In the genomic region with DNA sequence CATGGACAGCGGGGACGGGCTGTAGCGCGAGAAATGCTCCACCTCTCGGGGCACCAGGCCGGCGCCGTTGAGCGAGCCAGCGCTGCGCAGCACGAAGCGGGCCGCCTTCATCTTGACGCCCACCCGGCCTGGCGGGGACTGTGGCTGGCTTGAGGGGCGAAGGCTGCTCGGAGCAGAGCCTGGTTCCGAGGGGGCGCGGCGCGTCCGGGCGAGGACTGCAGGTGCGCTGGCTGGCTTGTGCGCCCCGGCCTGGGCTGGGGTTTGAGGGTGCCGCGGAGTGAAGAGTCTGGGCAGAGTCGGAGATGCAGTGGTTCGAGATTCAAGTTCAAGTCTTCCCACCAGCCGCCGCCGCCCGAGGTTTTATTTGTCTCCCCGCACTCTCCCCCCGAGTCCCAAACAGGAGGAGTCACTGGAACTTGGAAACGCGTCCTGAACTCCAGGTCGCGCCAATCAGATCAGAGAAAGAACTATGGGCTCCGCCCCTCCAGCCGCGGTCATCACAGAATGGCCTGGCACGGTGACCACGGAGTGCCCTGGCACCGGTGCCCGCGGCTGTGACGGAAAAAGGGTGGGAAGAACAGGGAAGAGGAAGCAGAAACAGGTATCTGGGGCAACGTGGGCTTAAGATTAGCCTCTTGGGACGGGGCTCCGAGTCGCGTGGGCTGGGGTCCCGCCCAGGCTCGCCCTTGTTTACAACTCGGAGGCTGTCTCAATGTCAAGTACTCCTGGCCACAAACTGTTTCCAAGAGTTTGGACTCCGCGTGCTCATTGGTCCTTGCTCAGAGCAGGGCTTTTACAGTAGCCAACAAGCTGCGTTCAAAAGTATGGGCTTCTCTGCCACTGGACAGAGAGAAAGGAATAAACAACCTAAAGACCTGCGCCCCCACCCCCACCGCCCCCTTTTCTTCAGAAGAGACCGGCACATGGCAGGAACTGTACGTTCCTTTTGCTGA, we compare ENCODE assay signal across 8 cellular contexts. TPM values are rescaled to one million over a fixed set of nuclear protein-coding genes. Genes with fewer than 3 reads are reported as not detected.
DNase-seq lines count a peak whose midpoint lies in the region; ATAC-seq, FAIRE-seq and TF ChIP-seq lines count a peak whose summit lies in the region.

TSS of gene PDK4 (minus strand) at position 334 of the 953 bp plus-strand sequence. CDS start at position 111, 223 bp downstream.

- intact Hi-C loops in colonic mucosa (cut with DNase I) (loop anchor here (5.0 to 10.0 kb wide), 2 partner anchors 49 to 78 kb away; no protein-coding TSS in a partner anchor), gastrocnemius medialis (cut with DNase I; ENCODE audit: low total_unique reads) (loop anchor here (1.0 kb wide), 3 partner anchors 13 to 88 kb away; no protein-coding TSS in a partner anchor)

- in situ Hi-C loops in GM13977 (cut with MboI; ENCODE audit: low pct_unique_long_range_greater_than_20kb, low sequenced_read_pairs, unreplicated experiment), result no loop called here
- in situ Hi-C loops in gastrocnemius medialis (cut with MboI; ENCODE audit: low sequenced_read_pairs in 4 of 4), result loop anchor here in 3 of 4 donors (5.0 to 10.0 kb wide), 3 partner anchors 44 to 88 kb away; no protein-coding TSS in a partner anchor

- H3K9me3 ChIP-seq in colonic mucosa, result no peaks in the 10 kb centered on the region
- H3K9me3 ChIP-seq in keratinocyte (ENCODE audit: control insufficient read depth, low read depth, low read length), result no peaks in the 10 kb centered on the region
- H3K9me3 ChIP-seq in gastrocnemius medialis, result no peaks in the 10 kb centered on the region

- ATAC-seq in gastrocnemius medialis (peak; percentile 77 to 80), GM21619 (IDR thresholded peaks at IDR 0.05; ENCODE audit: unreplicated experiment) (no peak)

- H3K4me3 ChIP-seq in colonic mucosa (peak within 1 kb of the TSS; percentile 85), keratinocyte (ENCODE audit: control insufficient read depth in 2 of 3, extremely low read depth in 1 of 3, insufficient read depth in 2 of 3, low read depth in 1 of 3, low read length in 3 of 3) (peak within 1 kb of the TSS in 2 of 3 experiments; percentile 17 to 47), gastrocnemius medialis (peak within 1 kb of the TSS; percentile 78 to 94 (median 87))

- H3K27ac ChIP-seq in colonic mucosa (peak within 1 kb of the TSS; percentile 89), keratinocyte (ENCODE audit: control insufficient read depth, insufficient read depth, low read length) (no peak within 1 kb of the TSS), gastrocnemius medialis (peak within 1 kb of the TSS; percentile 91 to 97 (median 96))

- H3K79me2 ChIP-seq in keratinocyte (ENCODE audit: control insufficient read depth, insufficient read depth, low read length), result no peaks in the 10 kb centered on the region

- DNase-seq in GM13977 (ENCODE audit: low spot score), result peak; percentile 36
- DNase-seq in NCI-H774 (lab: John Stamatoyannopoulos, UW), result peak; percentile 36
- DNase-seq in colonic mucosa, result peak; percentile 94
- no peak for DNase-seq in keratinocyte (ENCODE audit: low read depth, low spot score)
- DNase-seq in gastrocnemius medialis, result peak; percentile 99
- DNase-seq in SKM-1 (lab: John Stamatoyannopoulos, UW; ENCODE audit: unreplicated experiment), result no peak
- DNase-seq in GM20000 (ENCODE audit: low spot score), result no peak

- dilution Hi-C loops in keratinocyte (cut with MboI; ENCODE audit: extremely low pct_ligation_motif_present, low sequenced_read_pairs), result no loop called here

- no peaks in the 10 kb centered on the region for H3K27me3 ChIP-seq in colonic mucosa
- H3K27me3 ChIP-seq in keratinocyte (ENCODE audit: control insufficient read depth, extremely low read depth, insufficient read depth, low read length), result peaks cover 15% of the 10 kb centered on the region
- H3K27me3 ChIP-seq in gastrocnemius medialis, result no peaks in the 10 kb centered on the region

- H3K4me2 ChIP-seq in keratinocyte (ENCODE audit: control insufficient read depth, extremely low read depth, insufficient read depth, low read depth, low read length), result peak within 1 kb of the TSS; percentile 57

- peak; percentile 95 to 99 for TF ChIP-seq POLR2A in gastrocnemius medialis (IDR thresholded peaks at IDR 0.05)

- no peaks in the 10 kb centered on the region for H3K9me1 ChIP-seq in keratinocyte (ENCODE audit: control insufficient read depth, extremely low read depth, insufficient read depth, low read length)

- H3K36me3 ChIP-seq in colonic mucosa, result no peaks in the 10 kb centered on the region
- no peaks in the 10 kb centered on the region for H3K36me3 ChIP-seq in keratinocyte (ENCODE audit: control insufficient read depth in 2 of 2, extremely low read depth in 1 of 2, insufficient read depth in 2 of 2, low read length in 2 of 2)
- peaks cover 25 to 47% of the 10 kb centered on the region in 2 donors for H3K36me3 ChIP-seq in gastrocnemius medialis

- peak within 1 kb of the TSS; percentile 98 to 99 for H3K9ac ChIP-seq in colonic mucosa (ENCODE audit: low read depth in 2 of 2, low read length in 2 of 2)
- no peak within 1 kb of the TSS for H3K9ac ChIP-seq in keratinocyte (ENCODE audit: control insufficient read depth, extremely low read depth, insufficient read depth, low read length)

- H3K4me1 ChIP-seq in colonic mucosa (no peaks in the 10 kb centered on the region), keratinocyte (ENCODE audit: control insufficient read depth, extremely low read depth, insufficient read depth, low read length) (no peaks in the 10 kb centered on the region), gastrocnemius medialis (peaks cover 32% of the 10 kb centered on the region in 2 donors)

- FAIRE-seq in keratinocyte (lab: Jason Lieb, UNC), result no peak

- no peaks in the 10 kb centered on the region for H4K20me1 ChIP-seq in keratinocyte (ENCODE audit: control insufficient read depth, extremely low read depth, insufficient read depth, low read length)

- no peak for TF ChIP-seq CTCF in GM13977 (IDR thresholded peaks at IDR 0.05; ENCODE audit: extremely low read depth, insufficient read depth, missing control alignments)
- TF ChIP-seq CTCF in colonic mucosa (IDR thresholded peaks at IDR 0.05), result no peak
- no peak for TF ChIP-seq CTCF in keratinocyte (optimal IDR thresholded peaks at IDR 0.05 in 1 of 3, IDR thresholded peaks at IDR 0.05 in 1 of 3, conservative IDR thresholded peaks at IDR 0.05 in 1 of 3; ENCODE audit: extremely low read depth in 1 of 3, insufficient read depth in 2 of 3, low read length in 3 of 3)
- no peak for TF ChIP-seq CTCF in gastrocnemius medialis (IDR thresholded peaks at IDR 0.05 in 4 of 5, conservative IDR thresholded peaks at IDR 0.05 in 1 of 5)
- TF ChIP-seq CTCF in GM20000 (IDR thresholded peaks at IDR 0.05; ENCODE audit: extremely low read depth, missing control alignments), result no peak

- peak within 1 kb of the TSS; percentile 23 for H2AFZ ChIP-seq in keratinocyte (ENCODE audit: control insufficient read depth, low read length)

RNA-seq across cellular contexts. Expression of gene PDK4, which starts in this region (rescaled TPM):
- total RNA-seq in colonic mucosa, result 10 to 100 TPM; 11.1 to 27.6 TPM
- polyA plus RNA-seq in keratinocyte, result not detected in 3 replicates
- 9.4 TPM for polyA plus RNA-seq in keratinocyte (2011; ENCODE audit: low read depth)
- polyA plus RNA-seq in keratinocyte (2011; cell fraction: cytosol; rRNA removed), result not detected in 2 replicates
- polyA plus RNA-seq in keratinocyte (2011; cell fraction: nucleus; rRNA removed), result not detected in 2 replicates
- 12.0 TPM in 1 of 2 replicates, not detected in the other for polyA plus RNA-seq in keratinocyte (2012; ENCODE audit: low replicate concordance)
- not detected in 3 replicates for polyA minus RNA-seq in keratinocyte
- 3.8 TPM for polyA minus RNA-seq in keratinocyte (2011; cell fraction: cytosol; rRNA and poly(A)+ RNA removed)
- not detected in 2 replicates for polyA minus RNA-seq in keratinocyte (2011; cell fraction: nucleus; rRNA and poly(A)+ RNA removed)
- total RNA-seq in gastrocnemius medialis, result 1,000 to 10,000 TPM; 2,371 to 5,827 (median 4,654) TPM

Comparison
In these comparisons a context has a peak if more than half of its experiments do, and no peak if none do; other contexts are left out.
1. RNA of gene PDK4 (total RNA-seq): 2,371 to 5,827 TPM in gastrocnemius medialis; 11.1 to 27.6 TPM in colonic mucosa; every median in the first group is over 10 times any median in the second.
2. DNase-seq: peak in GM13977 (single experiment), NCI-H774 (single experiment), colonic mucosa (single experiment) and gastrocnemius medialis (2 of 2); none in keratinocyte (single experiment), SKM-1 (single experiment) and GM20000 (single experiment).
3. H3K4me3 ChIP-seq: peak in every context shown above with its lines; median percentile 87 in gastrocnemius medialis; 85 in colonic mucosa; 32 in keratinocyte.